1 cellular context compared by ENCODE assay signal in genomic region chr1:228393811-228394570, GRCh38.
TF ChIP-seq lines count a peak whose summit lies in the region.

No MANE protein-coding gene starts in this region.

TF ChIP-seq in HCT116, 20 proteins besides CTCF, POLR2A, EP300 and RAD21:
- TF ChIP-seq SP1 (IDR thresholded peaks at IDR 0.05; ENCODE audit: low read depth) (no peak), SIN3A (IDR thresholded peaks at IDR 0.05; ENCODE audit: low read depth) (no peak), EGR1 (IDR thresholded peaks at IDR 0.05; ENCODE audit: low read depth) (no peak), CEBPB (IDR thresholded peaks at IDR 0.05; ENCODE audit: low read depth) (no peak)
